Comparison of ENCODE assay signal across 2 cellular contexts in genomic region chr18:39802648-39803229, GRCh38.
TF ChIP-seq lines count a peak whose summit lies in the region.

No MANE protein-coding gene starts in this region.

TF ChIP-seq in HepG2, 621 proteins besides CTCF, POLR2A, EP300 and RAD21 (continued from another document):
- TF ChIP-seq MNT (IDR thresholded peaks at IDR 0.05) (peak; percentile 36), ZNF431 (CRISPR knock-in tag; IDR thresholded peaks at IDR 0.05; ENCODE audit: borderline replicate concordance, low read depth) (0 out of 2 replicates have a peak, but pooled peaks have one; percentile 51), ARID4A (CRISPR knock-in tag; IDR thresholded peaks at IDR 0.05; ENCODE audit: borderline replicate concordance) (no peak), CREB1 (IDR thresholded peaks at IDR 0.05) (peak; percentile 71), CREB1 (CRISPR knock-in tag; IDR thresholded peaks at IDR 0.05) (no peak), ATF2 (CRISPR knock-in tag; IDR thresholded peaks at IDR 0.05) (no peak), NRL (CRISPR knock-in tag; IDR thresholded peaks at IDR 0.05; ENCODE audit: borderline replicate concordance) (no peak), HOXA9 (CRISPR knock-in tag; IDR thresholded peaks at IDR 0.05; ENCODE audit: borderline replicate concordance) (0 out of 2 replicates have a peak, but pooled peaks have one; percentile 43), NONO (IDR thresholded peaks at IDR 0.05) (no peak), NONO (CRISPR knock-in tag; conservative IDR thresholded peaks at IDR 0.05) (0 out of 2 replicates have a peak, but pooled peaks have one; percentile 31)

TF ChIP-seq in WTC11, 78 proteins besides CTCF, POLR2A, EP300 and RAD21 (continued from another document):
- no peak for TF ChIP-seq ZNF281 (CRISPR knock-in tag; IDR thresholded peaks at IDR 0.05)
- TF ChIP-seq NR2C2 (CRISPR knock-in tag; IDR thresholded peaks at IDR 0.05) = no peak
- TF ChIP-seq AFF4 (CRISPR knock-in tag; IDR thresholded peaks at IDR 0.05; ENCODE audit: borderline replicate concordance) = no peak
- no peak for TF ChIP-seq ATF2 (CRISPR knock-in tag; IDR thresholded peaks at IDR 0.05; ENCODE audit: borderline replicate concordance, low read depth)
- no peak for TF ChIP-seq FOXP1 (CRISPR knock-in tag; IDR thresholded peaks at IDR 0.05; ENCODE audit: borderline replicate concordance)
- TF ChIP-seq MXD4 (CRISPR knock-in tag; IDR thresholded peaks at IDR 0.05; ENCODE audit: borderline replicate concordance) = no peak
- no peak for TF ChIP-seq RORB (CRISPR knock-in tag; IDR thresholded peaks at IDR 0.05)
- TF ChIP-seq ZNF396 (CRISPR knock-in tag; IDR thresholded peaks at IDR 0.05; ENCODE audit: borderline replicate concordance) = no peak
- no peak for TF ChIP-seq ATF3 (CRISPR knock-in tag; conservative IDR thresholded peaks at IDR 0.05)
